Comparison of ENCODE assay signal across 8 cellular contexts in the genomic region with DNA sequence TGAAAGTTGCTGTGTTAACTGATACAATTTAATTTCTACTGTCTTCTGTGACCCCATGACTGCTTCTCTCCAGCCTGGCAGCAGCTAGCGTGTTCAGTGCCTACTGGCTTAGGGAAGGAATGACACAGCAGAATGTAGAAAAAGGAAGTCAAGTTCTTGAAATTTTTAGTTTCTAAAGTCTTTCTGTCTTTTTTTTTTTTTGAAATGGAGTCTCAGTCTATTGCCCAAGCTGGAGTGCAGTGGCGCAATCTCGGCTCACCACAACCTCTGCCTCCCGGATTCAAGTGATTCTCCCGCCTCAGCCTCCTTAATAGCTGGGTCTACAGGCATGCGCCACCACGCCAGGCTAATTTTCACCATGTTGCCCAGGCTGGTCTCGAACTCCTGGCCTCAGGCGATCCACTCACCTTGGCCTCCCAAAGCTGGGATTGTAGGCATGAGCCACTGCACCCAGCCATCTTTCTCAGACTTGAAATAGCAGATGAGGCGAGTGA. TPM values are rescaled to one million over a fixed set of nuclear protein-coding genes. Genes with fewer than 3 reads are reported as not detected.
A peak's percentile ranks its signal among the peaks of the same experiment; 100 is the strongest.
DNase-seq lines count a peak whose midpoint lies in the region; ATAC-seq and TF ChIP-seq lines count a peak whose summit lies in the region.

No MANE protein-coding gene starts in this region.

- H2BK120ac ChIP-seq in IMR-90 (ENCODE audit: low read depth, low read length) (peak overlapping the region; percentile 11), mesenchymal stem cell (ENCODE audit: low read depth, low read length) (no peak overlapping the region)

- no peak overlapping the region for H2AK9ac ChIP-seq in IMR-90 (replicated peaks; ENCODE audit: low read depth, low read length, poor library complexity)

- peak overlapping the region; percentile 61; the same call in 1 of the 2 replicates for H4K5ac ChIP-seq in IMR-90 (ENCODE audit: low read depth, low read length)

- H3K9me3 ChIP-seq in IMR-90 (ENCODE audit: control insufficient read depth, insufficient read depth, low read length): no peaks in the 10 kb centered on the region
- H3K9me3 ChIP-seq in mesenchymal stem cell (ENCODE audit: control insufficient read depth, low read length): no peaks in the 10 kb centered on the region
- H3K9me3 ChIP-seq in hepatocyte (ENCODE audit: low read depth): no peaks in the 10 kb centered on the region
- H3K9me3 ChIP-seq in neural progenitor cell (ENCODE audit: low read depth): no peaks in the 10 kb centered on the region

- 92% methylated on average over 9 of the region's 10 CpGs; no CpG with 5 or more reads in 1 of the 2 experiments for WGBS in IMR-90 (ENCODE audit: extremely low coverage in 2 of 2, insufficient read length in 1 of 2), 2 experiments
- WGBS in mesenchymal stem cell: 96% methylated on average over 10 of the region's 10 CpGs
- 95% methylated on average over 10 of the region's 10 CpGs for WGBS in hepatocyte (ENCODE audit: low lambda C conversion rate, missing lambda C conversion rate)

- no peak for TF ChIP-seq RAD21 in IMR-90 (IDR thresholded peaks at IDR 0.05; ENCODE audit: low read length)

- in situ Hi-C loops in IMR-90 (cut with MboI; ENCODE audit: low sequenced_read_pairs): no loop called here

- H3K4me2 ChIP-seq in IMR-90 (ENCODE audit: low read depth, low read length) (no peak overlapping the region), mesenchymal stem cell (ENCODE audit: low read length, poor library complexity, severe bottlenecking) (no peak overlapping the region), hepatocyte (no peak overlapping the region), neural progenitor cell (no peak overlapping the region)

- no peak overlapping the region for H3K56ac ChIP-seq in IMR-90 (ENCODE audit: extremely low read depth, insufficient read depth, low read length)

- H3K27ac Mint-ChIP-seq in activated naive CD8-positive, alpha-beta T cell: peak overlapping the region; percentile 67
- H3K27ac Mint-ChIP-seq in Calu3 (ENCODE audit: unreplicated experiment) (no peak overlapping the region), neural progenitor cell (no peak overlapping the region)

- BruUV-seq in IMR-90 (replicated peaks; lab: Mats Ljungman, UMichigan) (no TSS peak), Calu3 (replicated peaks; lab: Mats Ljungman, UMichigan) (no TSS peak)

- peaks cover 2% of the 10 kb centered on the region for H3F3A ChIP-seq in neural progenitor cell (ENCODE audit: low read depth)

- dilution Hi-C loops in IMR-90 (cut with HindIII; ENCODE audit: low sequenced_read_pairs, unreplicated experiment): no loop called here

- H3K4me1 Mint-ChIP-seq in activated naive CD8-positive, alpha-beta T cell (ENCODE audit: low read depth): peaks cover 33% of the 10 kb centered on the region
- H3K4me1 Mint-ChIP-seq in Calu3 (ENCODE audit: low read depth, unreplicated experiment) (no peaks in the 10 kb centered on the region), neural progenitor cell (peaks cover 5% of the 10 kb centered on the region)

- H4K8ac ChIP-seq in IMR-90 (ENCODE audit: low read depth in 2 of 2, low read length in 2 of 2) (peak overlapping the region in 1 of 2 experiments; percentile 88; a peak in 2 of 4 replicates), mesenchymal stem cell (ENCODE audit: low read length) (peak overlapping the region; percentile 60)

- H3K36me3 Mint-ChIP-seq in activated naive CD8-positive, alpha-beta T cell: peaks cover 2% of the 10 kb centered on the region
- H3K36me3 Mint-ChIP-seq in Calu3 (ENCODE audit: insufficient read depth, unreplicated experiment) (no peaks in the 10 kb centered on the region), neural progenitor cell (no peaks in the 10 kb centered on the region)

- no peak overlapping the region for H2BK12ac ChIP-seq in mesenchymal stem cell (ENCODE audit: low read length in 2 of 2)

- TF ChIP-seq POLR2A in IMR-90 (IDR thresholded peaks at IDR 0.05; ENCODE audit: low read depth, low read length): no peak

- peak overlapping the region; percentile 46; the same call in 1 of the 2 replicates for H2BK20ac ChIP-seq in IMR-90 (ENCODE audit: low read depth, low read length)

- H3K14ac ChIP-seq in IMR-90 (replicated peaks; ENCODE audit: low read depth, low read length) (no peak overlapping the region), mesenchymal stem cell (ENCODE audit: low read length in 2 of 2) (no peak overlapping the region)

- H3K23ac ChIP-seq in IMR-90 (ENCODE audit: low read depth, low read length): 0 out of 2 replicates have a peak overlapping the region, but pooled peaks have one; percentile 72
- H3K23ac ChIP-seq in mesenchymal stem cell (ENCODE audit: low read length in 2 of 2): no peak overlapping the region

- TF ChIP-seq CTCF in IMR-90 (conservative IDR thresholded peaks at IDR 0.05; ENCODE audit: low read depth, low read length) (no peak), Calu3 (IDR thresholded peaks at IDR 0.05; ENCODE audit: unreplicated experiment) (no peak), hepatocyte (IDR thresholded peaks at IDR 0.05; ENCODE audit: poor library complexity) (no peak), neural progenitor cell (IDR thresholded peaks at IDR 0.05) (no peak)

- H3K18ac ChIP-seq in IMR-90 (ENCODE audit: low read depth, low read length) (peak overlapping the region; percentile 34), mesenchymal stem cell (ENCODE audit: low read depth in 1 of 2, low read length in 2 of 2) (no peak overlapping the region)

- DNase-seq in GM04504 (ENCODE audit: low read depth) (peak; percentile 26), IMR-90 (peak; percentile 54), mesenchymal stem cell (peak; percentile 76), Calu3 (no peak), hepatocyte (ENCODE audit: low spot score) (no peak), neural progenitor cell (ENCODE audit: low spot score) (no peak)

- POLR2A ChIA-PET in IMR-90 (lab: Charles Lee; ENCODE audit: unreplicated experiment): no interaction called here

- H3K36me3 ChIP-seq in IMR-90 (ENCODE audit: control insufficient read depth, insufficient read depth, low read length) (no peaks in the 10 kb centered on the region), mesenchymal stem cell (ENCODE audit: control insufficient read depth in 1 of 2, insufficient read depth in 2 of 2, low read depth in 1 of 2, low read length in 2 of 2) (no peaks in the 10 kb centered on the region), hepatocyte (replicated peaks; ENCODE audit: insufficient read depth, low read depth) (no peaks in the 10 kb centered on the region), neural progenitor cell (no peaks in the 10 kb centered on the region)

- H3K4me1 ChIP-seq in IMR-90 (ENCODE audit: control insufficient read depth, insufficient read depth, low read length) (peaks cover 3% of the 10 kb centered on the region), mesenchymal stem cell (ENCODE audit: control insufficient read depth, insufficient read depth, low read depth, low read length) (peaks cover 4% of the 10 kb centered on the region), hepatocyte (ENCODE audit: insufficient read depth) (no peaks in the 10 kb centered on the region), neural progenitor cell (no peaks in the 10 kb centered on the region)

- H2AK5ac ChIP-seq in IMR-90 (ENCODE audit: low read depth, low read length): no peak overlapping the region
- H2AK5ac ChIP-seq in mesenchymal stem cell (ENCODE audit: low read length, severe bottlenecking): no peak overlapping the region

- CTCF ChIA-PET in IMR-90 (lab: Yijun Ruan, JAX) (interaction anchor here (0.9 to 1.0 kb wide), 2 partner anchors 130 to 310 kb away, joined by 3 to 5 read pairs; no protein-coding TSS in a partner anchor), Calu3 (lab: Charles Lee) (interaction anchor here (0.7 kb wide), 2 partner anchors 13 to 28 kb away, joined by 4 read pairs; no protein-coding TSS in a partner anchor)

- H3K27me3 ChIP-seq in IMR-90 (ENCODE audit: control insufficient read depth, insufficient read depth, low read length) (no peaks in the 10 kb centered on the region), mesenchymal stem cell (ENCODE audit: control insufficient read depth in 1 of 2, insufficient read depth in 1 of 2, low read length in 2 of 2) (no peaks in the 10 kb centered on the region), hepatocyte (no peaks in the 10 kb centered on the region), neural progenitor cell (no peaks in the 10 kb centered on the region)

- H2AFZ ChIP-seq in IMR-90 (replicated peaks; ENCODE audit: low read length, poor library complexity): no peak overlapping the region
- H2AFZ ChIP-seq in mesenchymal stem cell (ENCODE audit: low read depth, low read length): no peak overlapping the region
- no peak overlapping the region for H2AFZ ChIP-seq in hepatocyte
- no peak overlapping the region for H2AFZ ChIP-seq in neural progenitor cell (replicated peaks)

- H4K20me1 ChIP-seq in IMR-90 (ENCODE audit: insufficient read depth, low read length): no peaks in the 10 kb centered on the region
- H4K20me1 ChIP-seq in hepatocyte (ENCODE audit: insufficient read depth, poor library complexity, severe bottlenecking): no peaks in the 10 kb centered on the region
- H4K20me1 ChIP-seq in neural progenitor cell (ENCODE audit: low read depth): no peaks in the 10 kb centered on the region

- H3K27ac ChIP-seq in IMR-90 (ENCODE audit: insufficient read depth, low read length): peak overlapping the region; percentile 28; the same call in 1 of the 2 replicates
- no peak overlapping the region for H3K27ac ChIP-seq in mesenchymal stem cell (ENCODE audit: low read length, poor library complexity, severe bottlenecking)
- no peak overlapping the region for H3K27ac ChIP-seq in hepatocyte
- no peak overlapping the region for H3K27ac ChIP-seq in neural progenitor cell

- no peak overlapping the region for H3K4me3 Mint-ChIP-seq in activated naive CD8-positive, alpha-beta T cell
- H3K4me3 Mint-ChIP-seq in Calu3 (ENCODE audit: low read depth, unreplicated experiment) (no peak overlapping the region), neural progenitor cell (no peak overlapping the region)

- H2BK15ac ChIP-seq in IMR-90 (ENCODE audit: low read depth, low read length) (no peak overlapping the region), mesenchymal stem cell (ENCODE audit: low read depth, poor library complexity, severe bottlenecking) (no peak overlapping the region)

- ATAC-seq in IMR-90 (ENCODE audit: low read depth) (peak; percentile 59; the same call in 1 of the 2 replicates), HG03457 (IDR thresholded peaks at IDR 0.05; ENCODE audit: unreplicated experiment) (no peak)

- H3K4ac ChIP-seq in IMR-90 (ENCODE audit: low read depth, low read length) (peak overlapping the region; percentile 50), mesenchymal stem cell (ENCODE audit: low read depth in 1 of 2, low read length in 2 of 2) (no peak overlapping the region)

- no peak overlapping the region for H3K4me3 ChIP-seq in IMR-90 (ENCODE audit: insufficient read depth, low read depth, low read length)
- H3K4me3 ChIP-seq in mesenchymal stem cell (ENCODE audit: insufficient read depth in 1 of 2, low read depth in 1 of 2, low read length in 2 of 2): no peak overlapping the region
- H3K4me3 ChIP-seq in hepatocyte: no peak overlapping the region
- no peak overlapping the region for H3K4me3 ChIP-seq in neural progenitor cell

- H3K79me1 ChIP-seq in IMR-90 (ENCODE audit: low read depth in 1 of 2, low read length in 2 of 2) (no peaks in the 10 kb centered on the region), mesenchymal stem cell (replicated peaks; ENCODE audit: low read length, poor library complexity, severe bottlenecking) (no peaks in the 10 kb centered on the region)

- H3K9me3 Mint-ChIP-seq in activated naive CD8-positive, alpha-beta T cell (ENCODE audit: low read depth): no peaks in the 10 kb centered on the region
- H3K9me3 Mint-ChIP-seq in Calu3 (ENCODE audit: low read depth, unreplicated experiment): no peaks in the 10 kb centered on the region
- H3K9me3 Mint-ChIP-seq in neural progenitor cell: no peaks in the 10 kb centered on the region

- intact Hi-C loops in IMR-90 (cut with micrococcal nuclease): no loop called here
- intact Hi-C loops in Calu3 (cut with micrococcal nuclease; ENCODE audit: unreplicated experiment): no loop called here

- H4K91ac ChIP-seq in IMR-90 (ENCODE audit: insufficient read depth, low read depth, low read length) (no peak overlapping the region), mesenchymal stem cell (ENCODE audit: low read length) (no peak overlapping the region)

- no peaks in the 10 kb centered on the region for H3K9me2 ChIP-seq in hepatocyte (replicated peaks; ENCODE audit: insufficient read depth)

- H3K27me3 Mint-ChIP-seq in activated naive CD8-positive, alpha-beta T cell: no peaks in the 10 kb centered on the region
- H3K27me3 Mint-ChIP-seq in Calu3 (ENCODE audit: unreplicated experiment): no peaks in the 10 kb centered on the region
- peaks cover 7% of the 10 kb centered on the region for H3K27me3 Mint-ChIP-seq in neural progenitor cell (ENCODE audit: insufficient read depth, low read depth)

- H3K79me2 ChIP-seq in hepatocyte (no peaks in the 10 kb centered on the region), neural progenitor cell (ENCODE audit: low read depth) (no peaks in the 10 kb centered on the region)

- H3K9ac ChIP-seq in IMR-90 (ENCODE audit: low read depth, low read length) (no peak overlapping the region), mesenchymal stem cell (ENCODE audit: low read length) (peak overlapping the region; percentile 91), neural progenitor cell (no peak overlapping the region)

- H3K9me1 ChIP-seq in IMR-90 (ENCODE audit: insufficient read depth, low read length): no peaks in the 10 kb centered on the region

- H2BK5ac ChIP-seq in IMR-90 (ENCODE audit: low read depth, low read length, poor library complexity, severe bottlenecking): peak overlapping the region; percentile 6
- H2BK5ac ChIP-seq in mesenchymal stem cell (ENCODE audit: low read depth, low read length, poor library complexity, severe bottlenecking): no peak overlapping the region

RNA-seq across cellular contexts. Expression of gene TMEM230, which starts 32.4 kb away (rescaled TPM):
- total RNA-seq in IMR-90 (2012; rRNA removed) (69.2 and 84.4 TPM in 2 replicates), Calu3 (2022) (60.0 and 67.6 TPM in 2 replicates), hepatocyte (116 and 117 TPM in 2 replicates), neural progenitor cell (ENCODE audit: low replicate concordance) (84.3 and 117 TPM in 2 replicates)
- polyA plus RNA-seq in IMR-90 (2012; rRNA removed) (97.7 and 102 TPM in 2 replicates), hepatocyte (130 and 136 TPM in 2 replicates)
- 54.2 and 64.1 TPM in 2 replicates for polyA plus RNA-seq in IMR-90 (2012; cell fraction: cytosol; rRNA removed)
- 12.4 and 30.1 TPM in 2 replicates for polyA plus RNA-seq in IMR-90 (2012; cell fraction: nucleus; rRNA removed; ENCODE audit: low replicate concordance)
- 159 TPM for polyA plus RNA-seq in mesenchymal stem cell (2013, experiment 1 of 2)
- 168 TPM for polyA plus RNA-seq in mesenchymal stem cell (2013, experiment 2 of 2)

RNA-seq across cellular contexts. Expression of gene PCNA, which starts 39.3 kb away (rescaled TPM):
- total RNA-seq in IMR-90 (2012; rRNA removed) (155 and 222 TPM in 2 replicates), Calu3 (2022) (102 and 116 TPM in 2 replicates), hepatocyte (83.3 and 85.6 TPM in 2 replicates), neural progenitor cell (ENCODE audit: low replicate concordance) (245 and 323 TPM in 2 replicates)
- polyA plus RNA-seq in IMR-90 (2012; rRNA removed) (185 and 213 TPM in 2 replicates), hepatocyte (38.0 and 47.2 TPM in 2 replicates)
- polyA plus RNA-seq in IMR-90 (2012; cell fraction: cytosol; rRNA removed): 92.7 and 174 TPM in 2 replicates
- polyA plus RNA-seq in IMR-90 (2012; cell fraction: nucleus; rRNA removed; ENCODE audit: low replicate concordance): 81.5 and 150 TPM in 2 replicates
- 53.6 TPM for polyA plus RNA-seq in mesenchymal stem cell (2013, experiment 1 of 2)
- 57.8 TPM for polyA plus RNA-seq in mesenchymal stem cell (2013, experiment 2 of 2)

RNA-seq across cellular contexts. Expression of gene CDS2, which starts 46.4 kb away (rescaled TPM):
- total RNA-seq in IMR-90 (2012; rRNA removed) (47.1 and 57.5 TPM in 2 replicates), Calu3 (2022) (21.5 and 25.7 TPM in 2 replicates), hepatocyte (27.0 and 32.3 TPM in 2 replicates), neural progenitor cell (ENCODE audit: low replicate concordance) (53.8 and 59.8 TPM in 2 replicates)
- polyA plus RNA-seq in IMR-90 (2012; rRNA removed) (14.2 and 17.0 TPM in 2 replicates), hepatocyte (36.6 and 48.9 TPM in 2 replicates)
- 5.6 and 7.2 TPM in 2 replicates for polyA plus RNA-seq in IMR-90 (2012; cell fraction: cytosol; rRNA removed)
- 3.1 and 12.8 TPM in 2 replicates for polyA plus RNA-seq in IMR-90 (2012; cell fraction: nucleus; rRNA removed; ENCODE audit: low replicate concordance)
- 29.5 TPM for polyA plus RNA-seq in mesenchymal stem cell (2013, experiment 1 of 2)
- polyA plus RNA-seq in mesenchymal stem cell (2013, experiment 2 of 2): 32.0 TPM

Comparison
In these comparisons a context has a peak if more than half of its experiments do, and no peak if none do; other contexts are left out.
1. DNase-seq: peak in GM04504 (single experiment), IMR-90 (single experiment) and mesenchymal stem cell (single experiment); none in Calu3 (single experiment), hepatocyte (single experiment) and neural progenitor cell (single experiment).